Comparison of ENCODE assay signal across 1 cellular context in genomic region chr16:27314161-27314723, GRCh38.
TF ChIP-seq lines count a peak whose summit lies in the region.

No MANE protein-coding gene starts in this region.

TF ChIP-seq in GM23338, 12 proteins besides CTCF, POLR2A, EP300 and RAD21:
- no peak for TF ChIP-seq ZNF114 (CRISPR knock-in tag; IDR thresholded peaks at IDR 0.05)
- no peak for TF ChIP-seq CREB1 (CRISPR knock-in tag; IDR thresholded peaks at IDR 0.05; ENCODE audit: low read depth)
- no peak for TF ChIP-seq STAT1 (IDR thresholded peaks at IDR 0.05; ENCODE audit: unreplicated experiment)
- TF ChIP-seq NANOG (IDR thresholded peaks at IDR 0.05; ENCODE audit: borderline replicate concordance) = no peak
- TF ChIP-seq EZH2 (IDR thresholded peaks at IDR 0.05; ENCODE audit: low read depth, unreplicated experiment) = no peak
- no peak for TF ChIP-seq JUNB (IDR thresholded peaks at IDR 0.05; ENCODE audit: unreplicated experiment)
- no peak for TF ChIP-seq REST (IDR thresholded peaks at IDR 0.05; ENCODE audit: unreplicated experiment)
- TF ChIP-seq POLR2AphosphoS5 (IDR thresholded peaks at IDR 0.05; ENCODE audit: low read depth) = no peak
- TF ChIP-seq ETS1 (IDR thresholded peaks at IDR 0.05) = no peak
- TF ChIP-seq EZH2phosphoT487 (IDR thresholded peaks at IDR 0.05; ENCODE audit: unreplicated experiment) = no peak
- TF ChIP-seq ZNF331 (CRISPR knock-in tag; IDR thresholded peaks at IDR 0.05; ENCODE audit: low read depth) = no peak
- TF ChIP-seq ZNF462 (CRISPR knock-in tag; IDR thresholded peaks at IDR 0.05) = no peak
